31 cellular contexts compared by ENCODE assay signal in genomic region chr1:117142200-117142599, GRCh38. TPM values are rescaled to one million over a fixed set of nuclear protein-coding genes. Genes with fewer than 3 reads are reported as not detected.
DNase-seq lines count a peak whose midpoint lies in the region; ATAC-seq and TF ChIP-seq lines count a peak whose summit lies in the region.
"Had no signal": no experiment of that assay in that cellular context is flagged by ENCODE, and none has a peak within 500 bp of the region (broad histone marks: within the 10 kb centered on the region; RNA-seq: fewer than 3 reads in every experiment).

No MANE protein-coding gene starts in this region.

- whole genome bisulfite sequencing in esophagus squamous epithelium, 2 donors, result 76 to 82% methylated on average over 2 of the region's 2 CpGs

- no peak overlapping the region for H3K4me3 ChIP-seq in AG04450 (ENCODE audit: low read depth, low read length)
- H3K4me3 ChIP-seq in fibroblast of mammary gland (ENCODE audit: control insufficient read depth, low read depth, low read length), result no peak overlapping the region
- H3K4me3 ChIP-seq in esophagus squamous epithelium, result no peak overlapping the region
- no peak overlapping the region for H3K4me3 ChIP-seq in gastrocnemius medialis
- H3K4me3 ChIP-seq: esophagus muscularis mucosa, K562, left ventricle myocardium inferior, neural progenitor cell, skin epidermis, upper lobe of left lung had no signal

- H3K36me3 ChIP-seq in esophagus squamous epithelium (no peaks in the 10 kb centered on the region), gastrocnemius medialis (no peaks in the 10 kb centered on the region)
- H3K36me3 ChIP-seq: BE2C, esophagus muscularis mucosa, left ventricle myocardium inferior, neural progenitor cell, upper lobe of left lung had no signal

- CTCF ChIA-PET in AG04450 (lab: Charles Lee), result interaction anchor here (1.8 to 5.4 kb wide), 3 partner anchors 13 to 74 kb away, joined by 4 to 39 read pairs (median 8); no protein-coding TSS in a partner anchor

- no peaks in the 10 kb centered on the region for H3K9me3 ChIP-seq in AG04450 (ENCODE audit: control insufficient read depth, insufficient read depth, low read length)
- no peaks in the 10 kb centered on the region for H3K9me3 ChIP-seq in esophagus squamous epithelium
- H3K9me3 ChIP-seq in gastrocnemius medialis, result no peaks in the 10 kb centered on the region
- H3K9me3 ChIP-seq: BE2C, esophagus muscularis mucosa, left ventricle myocardium inferior, upper lobe of left lung had no signal

- DNase-seq in AG04450 (ENCODE audit: low read depth, low spot score) (peak; percentile 71), GM03348 (ENCODE audit: low spot score) (peak; percentile 12), RPMI7951 (ENCODE audit: low read depth) (peak; percentile 62), fibroblast of mammary gland (ENCODE audit: low read depth) (peak; percentile 66), RKO (ENCODE audit: low spot score) (no peak), esophagus squamous epithelium (lab: John Stamatoyannopoulos, UW) (no peak), gastrocnemius medialis (no peak)
- DNase-seq: activated CD4-positive, alpha-beta T cell treated with anti-CD3 and anti-CD28 coated beads, Interleukin-2, amount 50 U/mL, for 48 hours; activated CD4-positive, CD25-positive, alpha-beta regulatory T cell treated with anti-CD3 and anti-CD28 coated beads, Interleukin-2, amount 50 U/mL, for 72 hours; activated naive CD4-positive, alpha-beta T cell; activated naive CD8-positive, alpha-beta T cell treated with anti-CD3 and anti-CD28 coated beads, Interleukin-2, amount 50 U/mL, for 24 hours; activated T-cell treated with anti-CD3 and anti-CD28 coated beads, Interleukin-2, amount 50 U/mL, for 72 hours; BE2C; DMS53; islet precursor cell; left ventricle myocardium inferior; NCI-H1105; NCI-H187; NCI-H2171 treated with DMSO at 0.1 percent for 48 hours; NCI-H526; PC-3; T-helper 2 cell; upper lobe of left lung had no signal

- H3K27me3 ChIP-seq in AG04450 (ENCODE audit: control insufficient read depth, insufficient read depth, low read length), result no peaks in the 10 kb centered on the region
- H3K27me3 ChIP-seq in esophagus squamous epithelium, result peaks cover 0 to 12% (median 0%) of the 10 kb centered on the region in 4 donors
- H3K27me3 ChIP-seq in gastrocnemius medialis, result no peaks in the 10 kb centered on the region
- H3K27me3 ChIP-seq: esophagus muscularis mucosa, neural progenitor cell, upper lobe of left lung had no signal

- no peak for ATAC-seq in activated CD4-positive, CD25-positive, alpha-beta regulatory T cell treated with anti-CD3 and anti-CD28 coated beads, Interleukin-2, amount 50 U/mL, for 24 hours
- ATAC-seq in gastrocnemius medialis, result no peak
- ATAC-seq: activated naive CD8-positive, alpha-beta T cell treated with anti-CD3 and anti-CD28 coated beads, Interleukin-2, amount 50 U/mL, for 24 hours; activated T-cell treated with anti-CD3 and anti-CD28 coated beads, Interleukin-2, amount 50 U/mL, for 72 hours; K562; PC-3; Right ventricle myocardium inferior; stimulated activated memory B cell treated with anti-CD40 and anti-IgM and Interleukin-4, amounts not matched to agents 10 μg/mL and 1 μg/mL and 100 μg/mL, for 72 hours had no signal

- intact Hi-C loops in esophagus squamous epithelium (cut with DNase I) (no loop called here), gastrocnemius medialis (cut with DNase I; ENCODE audit: low total_unique reads) (no loop called here)

- no peak overlapping the region for H3K27ac ChIP-seq in AG04450 (ENCODE audit: low read depth, low read length)
- no peak overlapping the region for H3K27ac ChIP-seq in esophagus squamous epithelium
- no peak overlapping the region for H3K27ac ChIP-seq in gastrocnemius medialis
- H3K27ac ChIP-seq: 22Rv1, esophagus muscularis mucosa, left ventricle myocardium inferior, neural progenitor cell, skin epidermis, upper lobe of left lung had no signal

- TF ChIP-seq POLR2A in esophagus squamous epithelium (IDR thresholded peaks at IDR 0.05) (no peak), gastrocnemius medialis (IDR thresholded peaks at IDR 0.05) (no peak)

- no peaks in the 10 kb centered on the region for H3K4me1 ChIP-seq in esophagus squamous epithelium
- H3K4me1 ChIP-seq in gastrocnemius medialis, result peaks cover 0 to 9% of the 10 kb centered on the region in 2 donors
- H3K4me1 ChIP-seq: esophagus muscularis mucosa, upper lobe of left lung had no signal

- POLR2A ChIA-PET in AG04450 (lab: Yijun Ruan, JAX), result interaction anchor here (1.0 to 1.1 kb wide), 2 partner anchors 13 to 40 kb away, joined by 3 read pairs; no protein-coding TSS in a partner anchor

- in situ Hi-C loops in gastrocnemius medialis (cut with MboI; ENCODE audit: low sequenced_read_pairs in 4 of 4), result no loop called here

- TF ChIP-seq CTCF in AG04450 (IDR thresholded peaks at IDR 0.05; ENCODE audit: low read depth, low read length) (no peak), fibroblast of mammary gland (conservative IDR thresholded peaks at IDR 0.05; ENCODE audit: control insufficient read depth, insufficient read depth, low read depth, low read length) (no peak), esophagus squamous epithelium (IDR thresholded peaks at IDR 0.05) (no peak), gastrocnemius medialis (IDR thresholded peaks at IDR 0.05 in 4 of 5, conservative IDR thresholded peaks at IDR 0.05 in 1 of 5) (no peak)

RNA-seq across cellular contexts. Expression of gene TRIM45, which starts 20.7 kb away (rescaled TPM):
- polyA plus RNA-seq in AG04450 (2011; rRNA removed), result 3.5 and 4.8 TPM in 2 replicates
- polyA minus RNA-seq in AG04450 (2011; rRNA and poly(A)+ RNA removed), result 3.1 and 3.6 TPM in 2 replicates
- 3.3 and 3.6 TPM in 2 replicates for total RNA-seq in RPMI7951 (2014; rRNA removed; shearing (Covaris generic))
- total RNA-seq in esophagus squamous epithelium, result 1 to 10 TPM in 1 of 4 donors, under 1 TPM in 3; 0.38 to 1.1 (median 0.60) TPM
- 1 to 10 TPM; 2.4 to 9.4 (median 5.2) TPM for total RNA-seq in gastrocnemius medialis

Comparison
In these comparisons a context has a peak if more than half of its experiments do, and no peak if none do; other contexts are left out.
1. DNase-seq: peak in AG04450 (single experiment), GM03348 (single experiment), RPMI7951 (single experiment) and fibroblast of mammary gland (single experiment); none in RKO (single experiment), esophagus squamous epithelium (single experiment) and gastrocnemius medialis (0 of 2).